Comparison of ENCODE assay signal across 1 cellular context in genomic region chr3:73623996-73624362, GRCh38.
A peak's percentile ranks its signal among the peaks of the same experiment; 100 is the strongest.
TF ChIP-seq lines count a peak whose summit lies in the region.

No MANE protein-coding gene starts in this region.

TF ChIP-seq in HEK293, 187 proteins besides CTCF, POLR2A, EP300 and RAD21 (continued from another document):
- no peak for TF ChIP-seq ZNF280D (tag by site-specific recombination; IDR thresholded peaks at IDR 0.05)
- TF ChIP-seq ZNF274 (IDR thresholded peaks at IDR 0.05; ENCODE audit: low read length): no peak
- TF ChIP-seq ZNF274 (tag by site-specific recombination; IDR thresholded peaks at IDR 0.05; ENCODE audit: borderline replicate concordance): no peak
- no peak for TF ChIP-seq BCL6B (tag by site-specific recombination; IDR thresholded peaks at IDR 0.05)
- TF ChIP-seq WT1 (tag by site-specific recombination; IDR thresholded peaks at IDR 0.05): no peak
- TF ChIP-seq ZNF48 (tag by site-specific recombination; IDR thresholded peaks at IDR 0.05): no peak
- no peak for TF ChIP-seq HOXD13 (CRISPR knock-in tag; IDR thresholded peaks at IDR 0.05; ENCODE audit: borderline replicate concordance)
- no peak for TF ChIP-seq ZNF510 (tag by site-specific recombination; IDR thresholded peaks at IDR 0.05; ENCODE audit: insufficient replicate concordance)
- TF ChIP-seq PRDM4 (tag by site-specific recombination; IDR thresholded peaks at IDR 0.05): no peak
- TF ChIP-seq ZNF341 (tag by site-specific recombination; IDR thresholded peaks at IDR 0.05; ENCODE audit: low read depth): no peak
- no peak for TF ChIP-seq ZNF792 (tag by site-specific recombination; IDR thresholded peaks at IDR 0.05)
- TF ChIP-seq SCRT1 (tag by site-specific recombination; IDR thresholded peaks at IDR 0.05; ENCODE audit: borderline replicate concordance): no peak
- TF ChIP-seq REST (tag by site-specific recombination; IDR thresholded peaks at IDR 0.05): no peak
- TF ChIP-seq TSHZ1 (tag by site-specific recombination; IDR thresholded peaks at IDR 0.05; ENCODE audit: borderline replicate concordance): no peak
- TF ChIP-seq ZNF391 (tag by site-specific recombination; IDR thresholded peaks at IDR 0.05; ENCODE audit: borderline replicate concordance, low read depth): no peak
- no peak for TF ChIP-seq ZNF132 (tag by site-specific recombination; IDR thresholded peaks at IDR 0.05; ENCODE audit: borderline replicate concordance)
- TF ChIP-seq ZNF140 (tag by site-specific recombination; IDR thresholded peaks at IDR 0.05): no peak
- TF ChIP-seq ZNF561 (tag by site-specific recombination; IDR thresholded peaks at IDR 0.05; ENCODE audit: borderline replicate concordance): no peak
- TF ChIP-seq ZSCAN30 (tag by site-specific recombination; IDR thresholded peaks at IDR 0.05): no peak
- TF ChIP-seq ZNF664 (tag by site-specific recombination; IDR thresholded peaks at IDR 0.05): no peak
- TF ChIP-seq ZFP37 (tag by site-specific recombination; IDR thresholded peaks at IDR 0.05): no peak
- TF ChIP-seq SALL2 (tag by site-specific recombination; IDR thresholded peaks at IDR 0.05; ENCODE audit: borderline replicate concordance): no peak
- TF ChIP-seq ZSCAN18 (tag by site-specific recombination; IDR thresholded peaks at IDR 0.05): no peak
- TF ChIP-seq ZNF423 (tag by site-specific recombination; IDR thresholded peaks at IDR 0.05): no peak
- TF ChIP-seq ZNF335 (tag by site-specific recombination; conservative IDR thresholded peaks at IDR 0.05): peak; percentile 69
- peak; percentile 66 for TF ChIP-seq ZBTB26 (tag by site-specific recombination; optimal IDR thresholded peaks at IDR 0.05)
- TF ChIP-seq ZNF629 (tag by site-specific recombination; IDR thresholded peaks at IDR 0.05): no peak
